Comparison of ENCODE assay signal across 9 cellular contexts in genomic region chr15:67945951-67946700, GRCh38.
DNase-seq lines count a peak whose midpoint lies in the region; ATAC-seq and TF ChIP-seq lines count a peak whose summit lies in the region.
"Had no signal": no experiment of that assay in that cellular context is flagged by ENCODE, and none has a peak within 500 bp of the region (broad histone marks: within the 10 kb centered on the region; RNA-seq: fewer than 3 reads in every experiment).

No MANE protein-coding gene starts in this region.

- in situ Hi-C loops in Caki2 (cut with HindIII; ENCODE audit: low pct_unique_long_range_greater_than_20kb, low sequenced_read_pairs): no loop called here

- H3K36me3 Mint-ChIP-seq in naive thymus-derived CD8-positive, alpha-beta T cell: no peaks in the 10 kb centered on the region

- peaks cover 0 to 4% (median 0%) of the 10 kb centered on the region in 9 donors for H3K9me3 Mint-ChIP-seq in naive thymus-derived CD8-positive, alpha-beta T cell

- TF ChIP-seq CTCF in NB4 (IDR thresholded peaks at IDR 0.05; ENCODE audit: low read depth, low read length): no peak

- peak; percentile 8 for DNase-seq in Caki2 (ENCODE audit: low read depth)
- DNase-seq in NB4 (ENCODE audit: low read depth): peak; percentile 25
- peak; percentile 88 for DNase-seq in ecto neural progenitor cell (ENCODE audit: low spot score)
- DNase-seq in naive thymus-derived CD8-positive, alpha-beta T cell: no peak
- DNase-seq in superior temporal gyrus (ENCODE audit: extremely low spot score): no peak
- no peak for DNase-seq in NCI-H526 treated with DMSO at 0.1 percent for 48 hours (lab: John Stamatoyannopoulos, UW)
- DNase-seq in COR-L47 (lab: John Stamatoyannopoulos, UW): no peak
- DNase-seq: cortex of kidney had no signal

- peaks cover 0 to 4% (median 0%) of the 10 kb centered on the region in 5 donors for H3K27me3 Mint-ChIP-seq in naive thymus-derived CD8-positive, alpha-beta T cell

- TF ChIP-seq POLR2A in NB4 (IDR thresholded peaks at IDR 0.05; ENCODE audit: extremely low read depth, insufficient read length): no peak

- H3K4me1 Mint-ChIP-seq in naive thymus-derived CD8-positive, alpha-beta T cell: peaks cover 8 to 19% (median 12%) of the 10 kb centered on the region in 4 donors

- H3K4me3 ChIP-seq in NB4 (ENCODE audit: low read depth, low read length): no peak overlapping the region

- no peak for ATAC-seq in naive thymus-derived CD8-positive, alpha-beta T cell
- ATAC-seq in GM21367 (IDR thresholded peaks at IDR 0.05; ENCODE audit: unreplicated experiment): no peak

- POLR2A ChIA-PET in naive thymus-derived CD8-positive, alpha-beta T cell (lab: Charles Lee): no interaction called here

- peak overlapping the region in 8 of 10 donors; percentile 7 to 58 (median 43) for H3K4me3 Mint-ChIP-seq in naive thymus-derived CD8-positive, alpha-beta T cell

- H3K27ac Mint-ChIP-seq in naive thymus-derived CD8-positive, alpha-beta T cell: peak overlapping the region in 8 of 10 donors; percentile 19 to 83 (median 74)

Comparison
In these comparisons a context has a peak if more than half of its experiments do, and no peak if none do; other contexts are left out.
1. DNase-seq: peak in Caki2 (single experiment), NB4 (single experiment) and ecto neural progenitor cell (single experiment); none in naive thymus-derived CD8-positive, alpha-beta T cell (0 of 10), superior temporal gyrus (single experiment), NCI-H526 treated with DMSO at 0.1 percent for 48 hours (single experiment) and COR-L47 (single experiment).